In the genomic region with DNA sequence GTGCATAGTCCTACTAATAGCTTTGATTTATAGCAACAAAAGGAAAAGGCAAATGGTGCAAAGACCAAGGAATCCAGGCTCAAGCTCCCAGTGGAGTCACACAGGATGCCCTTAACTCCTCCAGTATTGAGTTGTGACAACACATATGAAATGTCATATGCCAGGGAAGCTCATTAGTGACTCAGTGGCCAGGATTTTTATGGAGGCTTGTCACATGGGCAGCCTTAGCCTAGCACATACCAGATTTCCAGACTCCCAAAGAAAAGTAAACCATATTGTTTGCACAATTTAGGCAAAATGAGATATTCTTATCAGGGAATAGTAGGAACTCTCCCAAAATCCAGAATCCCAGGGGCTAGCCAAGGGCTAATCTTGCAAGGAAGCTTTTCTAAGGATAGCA, we compare ENCODE assay signal across 19 cellular contexts.
DNase-seq lines count a peak whose midpoint lies in the region; ATAC-seq and TF ChIP-seq lines count a peak whose summit lies in the region.
"Had no signal": no experiment of that assay in that cellular context is flagged by ENCODE, and none has a peak within 500 bp of the region (broad histone marks: within the 10 kb centered on the region; RNA-seq: fewer than 3 reads in every experiment).

No MANE protein-coding gene starts in this region.

- H3K27ac ChIP-seq in Panc1 (ENCODE audit: low read length) (no peak overlapping the region), fibroblast of lung (ENCODE audit: insufficient read depth, low read length) (no peak overlapping the region)
- H3K27ac ChIP-seq: colonic mucosa had no signal

- peaks cover 0 to 23% (median 8%) of the 10 kb centered on the region in 9 donors for H3K9me3 Mint-ChIP-seq in naive thymus-derived CD8-positive, alpha-beta T cell

- no peaks in the 10 kb centered on the region for H3K27me3 ChIP-seq in Panc1 (ENCODE audit: control insufficient read depth, insufficient read depth, low read length)
- H3K27me3 ChIP-seq in fibroblast of lung (ENCODE audit: control insufficient read depth, insufficient read depth, low read length) = no peaks in the 10 kb centered on the region
- H3K27me3 ChIP-seq: colonic mucosa had no signal

- POLR2A ChIA-PET in Panc1 (lab: Charles Lee) = no interaction called here
- POLR2A ChIA-PET in naive thymus-derived CD8-positive, alpha-beta T cell (lab: Charles Lee) = no interaction called here

- no peaks in the 10 kb centered on the region for H3K36me3 ChIP-seq in Panc1 (ENCODE audit: control insufficient read depth, insufficient read depth, low read length)
- no peaks in the 10 kb centered on the region for H3K36me3 ChIP-seq in fibroblast of lung (ENCODE audit: control insufficient read depth, insufficient read depth, low read length)
- no peaks in the 10 kb centered on the region for H3K36me3 ChIP-seq in mucosa of descending colon (ENCODE audit: low read depth)
- H3K36me3 ChIP-seq: colonic mucosa had no signal

- H3K4me1 Mint-ChIP-seq in naive thymus-derived CD8-positive, alpha-beta T cell = peaks cover 0 to 6% (median 2%) of the 10 kb centered on the region in 4 donors

- no peaks in the 10 kb centered on the region for H3K4me1 ChIP-seq in Panc1 (ENCODE audit: control insufficient read depth, insufficient read depth, low read length)
- peaks cover 6% of the 10 kb centered on the region for H3K4me1 ChIP-seq in fibroblast of lung (ENCODE audit: control insufficient read depth, extremely low read depth, insufficient read depth, low read length)
- H3K4me1 ChIP-seq in mucosa of descending colon (ENCODE audit: low read depth) = no peaks in the 10 kb centered on the region
- H3K4me1 ChIP-seq: colonic mucosa had no signal

- no peak for ATAC-seq in Panc1
- peak; percentile 69 for ATAC-seq in mucosa of descending colon
- no peak for ATAC-seq in naive thymus-derived CD8-positive, alpha-beta T cell
- no peak for ATAC-seq in GM18909 (IDR thresholded peaks at IDR 0.05; ENCODE audit: poor library complexity, unreplicated experiment)
- ATAC-seq: sciatic nerve, T-cell had no signal

- no peak overlapping the region for H2AFZ ChIP-seq in fibroblast of lung (ENCODE audit: low read length)

- H3K27me3 Mint-ChIP-seq in naive thymus-derived CD8-positive, alpha-beta T cell = peaks cover 0 to 25% (median 6%) of the 10 kb centered on the region in 5 donors
- H3K27me3 Mint-ChIP-seq: T-cell had no signal

- intact Hi-C loops in Panc1 (cut with micrococcal nuclease; ENCODE audit: unreplicated experiment) = no loop called here
- intact Hi-C loops in mucosa of descending colon (cut with DNase I, micrococcal nuclease) = no loop called here

- TF ChIP-seq CTCF in Panc1 (IDR thresholded peaks at IDR 0.05) (no peak), fibroblast of lung (conservative IDR thresholded peaks at IDR 0.05 in 1 of 2, IDR thresholded peaks at IDR 0.05 in 1 of 2; ENCODE audit: low read depth in 1 of 2, low read length in 2 of 2) (no peak), mucosa of descending colon (IDR thresholded peaks at IDR 0.05) (no peak)

- no peak overlapping the region for H3K27ac Mint-ChIP-seq in naive thymus-derived CD8-positive, alpha-beta T cell
- H3K27ac Mint-ChIP-seq: activated T-helper 2 cell treated with anti-CD3 and anti-CD28 coated beads, Interferon-gamma antibody, Interleukin-2, Interleukin-4, amounts not matched to agents 10 μg/mL and 5 μg/mL and 100 μg/mL, durations not matched to agents 14 hours and 24 hours and 36 hours; T-cell had no signal

- CTCF ChIA-PET in Panc1 (lab: Charles Lee) = no interaction called here

- no peak overlapping the region for H3K4me3 Mint-ChIP-seq in naive thymus-derived CD8-positive, alpha-beta T cell
- H3K4me3 Mint-ChIP-seq: IgD-negative memory B cell, T-cell had no signal

- H3K36me3 Mint-ChIP-seq in naive thymus-derived CD8-positive, alpha-beta T cell = peaks cover 7 to 18% (median 14%) of the 10 kb centered on the region in 3 donors

- no TSS peak for BruUV-seq in Panc1 (replicated peaks; lab: Mats Ljungman, UMichigan)

- in situ Hi-C loops in Panc1 (cut with HindIII; ENCODE audit: low pct_unique_long_range_greater_than_20kb, low sequenced_read_pairs) = no loop called here

- no peak overlapping the region for H3K9ac ChIP-seq in fibroblast of lung (ENCODE audit: insufficient read depth, low read length)

- no peaks in the 10 kb centered on the region for H4K20me1 ChIP-seq in fibroblast of lung (ENCODE audit: control insufficient read depth, extremely low read depth, insufficient read depth, low read length)

- peak; percentile 62 for DNase-seq in Daoy (ENCODE audit: low read depth)
- DNase-seq in Panc1 (ENCODE audit: low read depth, low spot score) = peak; percentile 17
- peak; percentile 18 to 66 for DNase-seq in fibroblast of lung (ENCODE audit: low read depth in 2 of 2)
- DNase-seq in mucosa of descending colon = no peak
- DNase-seq in dedifferentiated amniotic fluid mesenchymal stem cell (ENCODE audit: extremely low spot score) = no peak
- no peak for DNase-seq in naive thymus-derived CD8-positive, alpha-beta T cell
- DNase-seq in activated CD4-positive, alpha-beta T cell treated with anti-CD3 and anti-CD28 coated beads for 48 hours = no peak
- DNase-seq: amniotic stem cell; Calu3; colonic mucosa; head of caudate nucleus; occipital lobe; stimulated activated CD4-positive, alpha-beta T cell treated with anti-CD3 and anti-CD28 coated beads, Interleukin-4, amount 100 ng/mL, for 1 hour; stimulated activated CD8-positive, alpha-beta memory T cell treated with anti-CD3 and anti-CD28 coated beads, Interleukin-4, amount 100 ng/mL, for 48 hours; T-cell had no signal

- H3K9me3 ChIP-seq in Panc1 (ENCODE audit: control insufficient read depth, insufficient read depth, low read depth, low read length) = no peaks in the 10 kb centered on the region
- no peaks in the 10 kb centered on the region for H3K9me3 ChIP-seq in fibroblast of lung (ENCODE audit: control insufficient read depth, insufficient read depth, low read depth, low read length)
- peaks cover 6% of the 10 kb centered on the region for H3K9me3 ChIP-seq in mucosa of descending colon
- H3K9me3 ChIP-seq: colonic mucosa had no signal

- peak overlapping the region; percentile 35 for H3K4me2 ChIP-seq in fibroblast of lung (ENCODE audit: extremely low read depth, insufficient read depth, low read length)

- no peaks in the 10 kb centered on the region for H3K79me2 ChIP-seq in fibroblast of lung (ENCODE audit: control insufficient read depth, insufficient read depth, low read length)

- H3K4me3 ChIP-seq in Panc1 (ENCODE audit: low read depth in 2 of 2, low read length in 2 of 2) (no peak overlapping the region), fibroblast of lung (replicated peaks in 1 of 4; ENCODE audit: control extremely low read depth in 1 of 4, insufficient read depth in 1 of 4, low read depth in 3 of 4, low read length in 4 of 4) (no peak overlapping the region), mucosa of descending colon (no peak overlapping the region)
- H3K4me3 ChIP-seq: colonic mucosa had no signal

Comparison
In these comparisons a context has a peak if more than half of its experiments do, and no peak if none do; other contexts are left out.
1. DNase-seq: peak in Daoy (single experiment), Panc1 (single experiment) and fibroblast of lung (2 of 2); none in mucosa of descending colon (0 of 3), dedifferentiated amniotic fluid mesenchymal stem cell (single experiment), naive thymus-derived CD8-positive, alpha-beta T cell (0 of 10) and activated CD4-positive, alpha-beta T cell treated with anti-CD3 and anti-CD28 coated beads for 48 hours (single experiment).